16 cellular contexts compared by ENCODE assay signal in genomic region chr13:53217221-53217620, GRCh38.
"Had no signal": no experiment of that assay in that cellular context is flagged by ENCODE, and none has a peak within 500 bp of the region (broad histone marks: within the 10 kb centered on the region; RNA-seq: fewer than 3 reads in every experiment).

No MANE protein-coding gene starts in this region.

- H3K36me3 Mint-ChIP-seq: mesothelial cell of epicardium, naive B cell had no signal

- H3K4me3 Mint-ChIP-seq: mesothelial cell of epicardium, naive B cell had no signal

- H3K27ac Mint-ChIP-seq: mesothelial cell of epicardium, naive B cell had no signal

- H3K27me3 Mint-ChIP-seq: naive B cell had no signal

- DNase-seq: dermis blood vessel endothelial cell; dorsolateral prefrontal cortex; effector CD4-positive, alpha-beta T cell; effector memory CD4-positive, alpha-beta T cell; foreskin keratinocyte; head of caudate nucleus; heart right ventricle; hippocampal formation; left cardiac atrium; left lung; left ventricle myocardium superior; lower lobe of right lung; mesenchymal stem cell; mucosa of descending colon; naive B cell had no signal

- H3K4me1 Mint-ChIP-seq: mesothelial cell of epicardium, naive B cell had no signal
